22 cellular contexts compared by ENCODE assay signal in the genomic region with DNA sequence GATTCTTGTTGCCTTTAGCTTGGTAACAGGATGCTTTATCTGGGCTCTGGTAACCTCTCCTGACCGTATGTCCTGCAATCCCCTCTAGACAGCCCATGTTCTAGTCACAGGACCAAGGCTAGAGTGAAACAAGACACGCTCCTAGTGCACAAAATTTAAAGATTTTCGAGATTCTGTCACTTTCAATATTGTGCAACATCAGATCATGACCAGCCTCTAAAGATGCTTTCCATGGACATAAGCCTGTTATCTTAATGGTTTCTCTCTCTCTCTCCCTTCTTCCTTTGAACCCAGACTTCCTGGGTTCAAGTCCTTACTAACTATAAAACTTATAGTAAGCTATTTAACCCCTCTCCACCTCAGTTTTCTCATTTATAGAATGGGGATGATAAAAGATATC. TPM values are rescaled to one million over a fixed set of nuclear protein-coding genes. Genes with fewer than 3 reads are reported as not detected.
"Had no signal": no experiment of that assay in that cellular context is flagged by ENCODE, and none has a peak within 500 bp of the region (broad histone marks: within the 10 kb centered on the region; RNA-seq: fewer than 3 reads in every experiment).

No MANE protein-coding gene starts in this region.

- ATAC-seq: body of pancreas, esophagus mucosa, left ventricle myocardium superior, SK-N-SH treated with all-trans-retinoic acid at 6 μM for 48 hours had no signal

- H3K4me3 ChIP-seq: body of pancreas, coronary artery, stomach, testis, upper lobe of left lung had no signal

- H3K9me3 Mint-ChIP-seq: nephron had no signal

- H3K27ac ChIP-seq: body of pancreas, coronary artery, stomach, testis, upper lobe of left lung had no signal

- H3K27ac Mint-ChIP-seq: activated T-helper 1 cell treated with anti-CD3 and anti-CD28 coated beads, Interleukin-12 subunit alpha, Interleukin-12 subunit beta, Interleukin-2, Interleukin-4 antibody, amounts not matched to agents 30 ng/mL and 10 ng/mL and 1 ng/mL, durations not matched to agents 14 hours and 24 hours and 36 hours; nephron had no signal

- H3K9me3 ChIP-seq: body of pancreas, stomach, testis, upper lobe of left lung had no signal

- H3K4me1 Mint-ChIP-seq: nephron had no signal

- DNase-seq: activated CD4-positive, alpha-beta T cell treated with anti-CD3 and anti-CD28 coated beads for 48 hours; activated CD8-positive, alpha-beta memory T cell treated with anti-CD3 and anti-CD28 coated beads for 24 hours; amniotic stem cell; body of pancreas; caudate nucleus; hippocampal formation; left ventricle myocardium superior; mesenchymal stem cell; nucleus accumbens; posterior cingulate gyrus; stimulated activated CD4-positive, alpha-beta T cell treated with anti-CD3 and anti-CD28 coated beads, Interleukin-2, amount 100 ng/mL, for 48 hours; stomach; testis; upper lobe of left lung had no signal

- H3K4me1 ChIP-seq: body of pancreas, stomach, testis, upper lobe of left lung had no signal

- H3K4me3 Mint-ChIP-seq: activated T-helper 1 cell treated with anti-CD3 and anti-CD28 coated beads, Interleukin-12 subunit alpha, Interleukin-12 subunit beta, Interleukin-2, Interleukin-4 antibody, amounts not matched to agents 30 ng/mL and 10 ng/mL and 1 ng/mL, durations not matched to agents 14 hours and 24 hours and 36 hours; nephron had no signal

- H3K36me3 ChIP-seq: stomach, upper lobe of left lung had no signal

- H3K27me3 ChIP-seq: body of pancreas, stomach, testis, upper lobe of left lung had no signal

RNA-seq across cellular contexts. Expression of a gene that starts 1.6 kb away (rescaled TPM):
- total RNA-seq: glomerular endothelial cell, kidney epithelial cell, left ventricle myocardium superior, skeletal muscle tissue had no signal

RNA-seq across cellular contexts. Expression of a gene that starts 55.3 kb away (rescaled TPM):
- total RNA-seq: glomerular endothelial cell had no signal
